8 cellular contexts compared by ENCODE assay signal in the genomic region with DNA sequence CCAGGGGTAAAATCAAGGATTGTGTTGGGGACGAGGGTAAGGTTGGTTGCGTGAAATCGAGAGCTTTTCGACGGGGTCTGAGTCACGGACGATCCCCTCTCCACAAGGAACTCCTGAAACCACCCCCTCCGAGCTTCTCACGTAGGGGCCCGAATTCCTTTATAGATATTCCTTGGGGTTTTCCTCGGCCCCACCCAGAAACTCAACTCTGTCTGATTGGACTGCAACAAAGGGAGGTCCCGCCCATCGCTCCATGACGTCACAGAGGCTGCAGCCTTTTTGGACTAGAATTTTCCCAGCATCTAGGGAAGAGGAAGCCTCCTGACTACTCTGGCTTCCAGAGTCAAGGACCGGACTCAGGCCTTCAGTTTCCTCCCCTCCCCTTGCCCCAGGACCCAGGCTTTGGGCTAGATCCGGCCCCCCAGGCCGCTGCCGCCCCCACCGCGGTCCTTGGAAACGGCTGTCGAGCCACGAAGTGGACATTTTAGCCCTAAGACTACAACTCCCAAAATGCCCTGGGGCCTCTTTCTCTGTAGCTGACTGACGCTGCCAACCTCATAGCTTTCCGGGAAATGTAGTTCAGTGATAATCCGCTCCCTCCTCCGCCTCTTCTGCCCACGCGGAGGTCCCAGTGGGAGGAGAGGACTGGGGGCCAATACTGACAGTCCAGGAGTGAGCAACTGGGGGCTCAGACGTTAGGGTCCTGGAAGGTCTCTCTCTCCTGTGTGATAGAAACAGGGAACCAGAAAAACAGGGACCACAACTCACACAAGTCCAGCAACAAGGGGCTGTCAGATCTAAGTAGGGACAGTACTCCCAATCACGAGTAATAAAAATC. TPM values are rescaled to one million over a fixed set of nuclear protein-coding genes. Genes with fewer than 3 reads are reported as not detected.
DNase-seq lines count a peak whose midpoint lies in the region; ATAC-seq and TF ChIP-seq lines count a peak whose summit lies in the region.

A gene (minus strand): TSS at position 172 of the 838 bp plus-strand sequence. CDS start 1,050 bp downstream, outside the sequence.

- no peaks in the 10 kb centered on the region for H3K27me3 ChIP-seq in WERI-Rb-1 (ENCODE audit: insufficient read depth, low read depth, severe bottlenecking)

- no peaks in the 10 kb centered on the region for H3K9me3 ChIP-seq in WERI-Rb-1 (ENCODE audit: severe bottlenecking)

- ATAC-seq in HG03565 (IDR thresholded peaks at IDR 0.05; ENCODE audit: unreplicated experiment), result no peak
- no peak for ATAC-seq in GM21423 (IDR thresholded peaks at IDR 0.05; ENCODE audit: unreplicated experiment)

- H3K4me3 ChIP-seq in AG09309 (ENCODE audit: control insufficient read depth, low read depth, low read length) (peak within 1 kb of the TSS; percentile 54), WERI-Rb-1 (ENCODE audit: low read depth, low read length) (peak within 1 kb of the TSS; percentile 58)

- TF ChIP-seq CTCF in AG09309 (IDR thresholded peaks at IDR 0.05; ENCODE audit: control insufficient read depth, insufficient read depth, low read depth, low read length, missing control alignments) (no peak), WERI-Rb-1 (IDR thresholded peaks at IDR 0.05; ENCODE audit: low read depth, low read length) (no peak)

- no peak for DNase-seq in AG09309 (ENCODE audit: low read depth)
- peak; percentile 35 for DNase-seq in HS-5 (ENCODE audit: low read depth)
- peak; percentile 85 for DNase-seq in WERI-Rb-1
- peak; percentile 84 to 93 for DNase-seq in dermis microvascular lymphatic vessel endothelial cell (ENCODE audit: low read depth in 2 of 2)
- peak; percentile 95 for DNase-seq in left kidney (ENCODE audit: low read depth, low spot score)
- peak; percentile 72 for DNase-seq in stimulated activated CD4-positive, alpha-beta T cell treated with anti-CD3 and anti-CD28 coated beads, Interleukin-15, amount 100 ng/mL, for 24 hours

- H3K36me3 ChIP-seq in WERI-Rb-1, result no peaks in the 10 kb centered on the region

- H3K27ac ChIP-seq in WERI-Rb-1, result peak within 1 kb of the TSS; percentile 49

RNA-seq across cellular contexts. Expression of the gene that starts here (rescaled TPM):
- total RNA-seq in dermis microvascular lymphatic vessel endothelial cell, result 0.25 and 0.26 TPM in 2 replicates

Comparison
In these comparisons a context has a peak if more than half of its experiments do, and no peak if none do; other contexts are left out.
1. Peak in DNase-seq in dermis microvascular lymphatic vessel endothelial cell; RNA of the gene not detected or under 1 TPM.